In the genomic region with DNA sequence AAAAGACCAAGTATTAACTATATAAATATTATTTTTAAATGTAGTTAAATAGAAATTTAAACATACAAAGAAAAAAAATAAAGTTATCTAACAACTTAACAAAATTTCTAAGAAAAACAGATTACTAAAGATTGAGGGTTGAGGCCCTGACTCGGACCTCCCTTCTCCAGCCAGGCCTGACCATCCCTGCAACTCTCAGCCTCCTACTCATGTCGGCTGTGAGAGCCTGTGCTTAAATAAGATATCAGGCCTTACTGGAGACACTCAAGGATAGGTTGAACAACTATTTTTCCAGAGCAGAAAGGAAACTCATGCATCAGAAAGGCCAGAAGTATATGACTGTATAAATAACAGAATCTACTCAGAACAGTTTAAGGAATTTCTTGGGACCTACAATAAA, we compare ENCODE assay signal across 23 cellular contexts.
"Had no signal": no experiment of that assay in that cellular context is flagged by ENCODE, and none has a peak within 500 bp of the region (broad histone marks: within the 10 kb centered on the region; RNA-seq: fewer than 3 reads in every experiment).

No MANE protein-coding gene starts in this region.

- H3K9me3 Mint-ChIP-seq: natural killer cell, neural crest cell, type B pancreatic cell had no signal

- H3K27ac Mint-ChIP-seq: natural killer cell, type B pancreatic cell had no signal

- ATAC-seq: esophagus mucosa, gastrocnemius medialis, heart left ventricle, lower lobe of right lung, natural killer cell, pancreas, right lobe of liver had no signal

- DNase-seq: dorsolateral prefrontal cortex; effector CD4-positive, alpha-beta T cell; foreskin fibroblast; gastrocnemius medialis; heart left ventricle; kidney; left ventricle myocardium inferior; lower lobe of right lung; natural killer cell; pancreas; right lobe of liver; small intestine; stimulated activated CD4-positive, alpha-beta T cell treated with anti-CD3 and anti-CD28 coated beads, Interleukin-15, amount 100 ng/mL, for 24 hours; stimulated activated CD4-positive, alpha-beta T cell treated with anti-CD3 and anti-CD28 coated beads, Interleukin-2, amount 100 ng/mL, for 48 hours; stimulated activated naive CD4-positive, alpha-beta T cell treated with Interleukin-2 at 50 U/mL for 16 hours; stomach; tibial artery had no signal

- H3K9me3 ChIP-seq: gastrocnemius medialis, heart left ventricle, left ventricle myocardium inferior, lower lobe of right lung, neutrophil, pancreas, right lobe of liver, stomach, tibial artery had no signal

- H3K27me3 ChIP-seq: dorsolateral prefrontal cortex, gastrocnemius medialis, heart left ventricle, hepatocyte, neutrophil, pancreas, right lobe of liver, stomach, tibial artery had no signal

- H2AFZ ChIP-seq: hepatocyte had no signal

- H3K4me2 ChIP-seq: hepatocyte had no signal

- H3K79me2 ChIP-seq: hepatocyte had no signal

- H3K4me3 Mint-ChIP-seq: natural killer cell, neural crest cell, type B pancreatic cell had no signal

- H3K4me3 ChIP-seq: dorsolateral prefrontal cortex, gastrocnemius medialis, heart left ventricle, hepatocyte, left ventricle myocardium inferior, lower lobe of right lung, pancreas, right lobe of liver, stomach, tibial artery had no signal

- H3K27me3 Mint-ChIP-seq: type B pancreatic cell had no signal

- H3K27ac ChIP-seq: dorsolateral prefrontal cortex, epithelial cell of prostate, gastrocnemius medialis, heart left ventricle, hepatocyte, left ventricle myocardium inferior, lower lobe of right lung, neutrophil, pancreas, right lobe of liver, stomach, tibial artery had no signal

- H3K4me1 Mint-ChIP-seq: natural killer cell had no signal

- H3K4me1 ChIP-seq: gastrocnemius medialis, lower lobe of right lung, stomach, tibial artery had no signal

- FAIRE-seq: kidney, pancreas, small intestine had no signal

- H3K36me3 ChIP-seq: pancreas had no signal
